ENCODE assay signal across 8 cellular contexts in genomic region chr16:87457724-87458423, GRCh38. TPM values are rescaled to one million over a fixed set of nuclear protein-coding genes. Genes with fewer than 3 reads are reported as not detected.
DNase-seq lines count a peak whose midpoint lies in the region; ATAC-seq, FAIRE-seq and TF ChIP-seq lines count a peak whose summit lies in the region.

No MANE protein-coding gene starts in this region.

- ATAC-seq in GM21367 (IDR thresholded peaks at IDR 0.05; ENCODE audit: unreplicated experiment), result no peak

- no peaks in the 10 kb centered on the region for H3K27me3 ChIP-seq in bronchial epithelial cell (ENCODE audit: control insufficient read depth, insufficient read depth, low read length)

- in situ Hi-C loops in Caki2 (cut with HindIII; ENCODE audit: low pct_unique_long_range_greater_than_20kb, low sequenced_read_pairs), result no loop called here

- no peak overlapping the region for H3K4me3 ChIP-seq in bronchial epithelial cell (ENCODE audit: low read depth, low read length)

- peaks cover 6% of the 10 kb centered on the region for H3K36me3 ChIP-seq in bronchial epithelial cell (ENCODE audit: control insufficient read depth, insufficient read depth, low read length)

- TF ChIP-seq CTCF in bronchial epithelial cell (IDR thresholded peaks at IDR 0.05; ENCODE audit: insufficient read depth, low read length, severe bottlenecking) (no peak), D721Med (IDR thresholded peaks at IDR 0.05; ENCODE audit: insufficient read depth, missing control alignments) (no peak)

- DNase-seq in Caki2 (ENCODE audit: low read depth) (peak; percentile 97), NOMO-1 (lab: John Stamatoyannopoulos, UW; ENCODE audit: unreplicated experiment in 2 of 2) (peak; percentile 20 to 52), bronchial epithelial cell (ENCODE audit: low read depth) (peak; percentile 89), renal cortical epithelial cell (ENCODE audit: low read depth) (peak; percentile 100), NCI-H1092 (lab: John Stamatoyannopoulos, UW) (no peak), D721Med (ENCODE audit: insufficient read length, low spot score) (no peak), NCI-H2029 treated with DMSO at 0.1 percent for 48 hours (lab: John Stamatoyannopoulos, UW) (no peak)

- FAIRE-seq in bronchial epithelial cell (lab: Jason Lieb, UNC), result no peak
- no peak for FAIRE-seq in D721Med (lab: Jason Lieb, UNC)

RNA-seq across cellular contexts. Expression of gene ZCCHC14, which starts 35.0 kb away (rescaled TPM):
- 4.4 and 4.8 TPM in 2 replicates for total RNA-seq in Caki2 (2014; rRNA removed; shearing (Covaris generic); ENCODE audit: low replicate concordance)
- total RNA-seq in bronchial epithelial cell (2.9 and 4.2 TPM in 2 replicates), renal cortical epithelial cell (4.9 and 24.8 TPM in 2 replicates)

Comparison
In these comparisons a context has a peak if more than half of its experiments do, and no peak if none do; other contexts are left out.
1. DNase-seq: peak in Caki2 (single experiment), NOMO-1 (2 of 2), bronchial epithelial cell (single experiment) and renal cortical epithelial cell (single experiment); none in NCI-H1092 (single experiment), D721Med (single experiment) and NCI-H2029 treated with DMSO at 0.1 percent for 48 hours (single experiment).